In the genomic region with DNA sequence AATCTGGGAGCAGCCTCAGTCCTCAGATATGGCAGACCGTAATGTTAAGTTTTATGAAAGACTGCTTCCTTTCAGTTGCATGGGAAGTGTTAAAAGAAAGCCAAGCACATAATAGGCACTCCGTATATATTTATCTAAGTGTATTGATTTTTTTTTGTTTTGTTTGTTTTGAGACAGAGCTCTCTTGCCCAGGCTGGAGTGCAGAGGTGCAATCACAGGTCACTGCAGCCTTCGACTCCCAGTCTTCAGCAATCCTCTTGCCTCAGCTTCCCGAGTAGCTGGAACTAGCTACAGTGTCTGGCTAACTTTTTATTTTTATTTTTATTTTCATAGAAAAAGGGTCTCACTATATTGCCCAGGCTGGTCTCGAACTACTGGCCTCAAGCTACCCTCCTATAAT, we compare ENCODE assay signal across 29 cellular contexts.
"Had no signal": no experiment of that assay in that cellular context is flagged by ENCODE, and none has a peak within 500 bp of the region (broad histone marks: within the 10 kb centered on the region; RNA-seq: fewer than 3 reads in every experiment).

No MANE protein-coding gene starts in this region.

- H3K4me2 ChIP-seq: neural progenitor cell had no signal

- H3K9ac ChIP-seq: neural progenitor cell, parathyroid adenoma had no signal

- DNase-seq: colonic mucosa; effector CD8-positive, alpha-beta T cell; endodermal cell; foreskin fibroblast; gastrocnemius medialis; head of caudate nucleus; mesenchymal stem cell; mucosa of descending colon; naive thymus-derived CD4-positive, alpha-beta T cell; psoas muscle; right cardiac atrium; spleen; stimulated activated CD4-positive, alpha-beta T cell treated with anti-CD3 and anti-CD28 coated beads, Interleukin-4, amount 100 ng/mL, for 4 hours; stimulated activated naive CD8-positive, alpha-beta T cell treated with anti-CD3 and anti-CD28 coated beads, Interleukin-15, Interleukin-2, amounts not matched to agents 100 U/mL and 50 U/mL, for 24 hours; substantia nigra; transverse colon; upper lobe of right lung; uterus had no signal

- H3K4me3 Mint-ChIP-seq: dendritic cell treated with granulocyte-macrophage colony-stimulating factor and Interleukin-4, amounts not matched to agents 40 ng/mL and 50 ng/mL, for 4 days; endodermal cell; mesothelial cell of epicardium; naive thymus-derived CD4-positive, alpha-beta T cell; nephron; neural progenitor cell; stimulated activated memory B cell treated with anti-CD40 and anti-IgM and Interleukin-4, amounts not matched to agents 10 μg/mL and 1 μg/mL and 100 μg/mL, for 72 hours had no signal

- H3K27me3 Mint-ChIP-seq: dendritic cell treated with granulocyte-macrophage colony-stimulating factor and Interleukin-4, amounts not matched to agents 40 ng/mL and 50 ng/mL, for 4 days; naive thymus-derived CD4-positive, alpha-beta T cell; stimulated activated memory B cell treated with anti-CD40 and anti-IgM and Interleukin-4, amounts not matched to agents 10 μg/mL and 1 μg/mL and 100 μg/mL, for 72 hours had no signal

- FAIRE-seq: keratinocyte had no signal

- H3K4me1 Mint-ChIP-seq: naive thymus-derived CD4-positive, alpha-beta T cell; nephron; neural progenitor cell; stimulated activated memory B cell treated with anti-CD40 and anti-IgM and Interleukin-4, amounts not matched to agents 10 μg/mL and 1 μg/mL and 100 μg/mL, for 72 hours had no signal

- ATAC-seq: esophagus mucosa; gastrocnemius medialis; mucosa of descending colon; naive thymus-derived CD4-positive, alpha-beta T cell; psoas muscle; right cardiac atrium; stimulated activated memory B cell treated with anti-CD40 and anti-IgM and Interleukin-4, amounts not matched to agents 10 μg/mL and 1 μg/mL and 100 μg/mL, for 72 hours; stimulated activated naive CD8-positive, alpha-beta T cell treated with anti-CD3 and anti-CD28 coated beads, Interleukin-15, Interleukin-2, amounts not matched to agents 100 U/mL and 50 U/mL, for 24 hours; upper lobe of right lung had no signal

- H3K9me3 Mint-ChIP-seq: dendritic cell treated with granulocyte-macrophage colony-stimulating factor and Interleukin-4, amounts not matched to agents 40 ng/mL and 50 ng/mL, for 4 days; mesothelial cell of epicardium; neural progenitor cell had no signal

- H3K36me3 Mint-ChIP-seq: mesothelial cell of epicardium; naive thymus-derived CD4-positive, alpha-beta T cell; neural progenitor cell; stimulated activated memory B cell treated with anti-CD40 and anti-IgM and Interleukin-4, amounts not matched to agents 10 μg/mL and 1 μg/mL and 100 μg/mL, for 72 hours had no signal

- H3K79me2 ChIP-seq: parathyroid adenoma had no signal

- H3K4me3 ChIP-seq: colonic mucosa, gastrocnemius medialis, mucosa of descending colon, neural progenitor cell, psoas muscle, skin epidermis, spleen, thoracic aorta, transverse colon, upper lobe of right lung, uterus had no signal

- H3K27ac Mint-ChIP-seq: dendritic cell treated with granulocyte-macrophage colony-stimulating factor and Interleukin-4, amounts not matched to agents 40 ng/mL and 50 ng/mL, for 4 days; endodermal cell; mesothelial cell of epicardium; naive thymus-derived CD4-positive, alpha-beta T cell; nephron; neural progenitor cell; stimulated activated memory B cell treated with anti-CD40 and anti-IgM and Interleukin-4, amounts not matched to agents 10 μg/mL and 1 μg/mL and 100 μg/mL, for 72 hours had no signal

- H3K4me1 ChIP-seq: colonic mucosa, gastrocnemius medialis, neural progenitor cell, parathyroid adenoma, psoas muscle, spleen, transverse colon, upper lobe of right lung, uterus had no signal

- H3K27me3 ChIP-seq: colonic mucosa, gastrocnemius medialis, neural progenitor cell, spleen, transverse colon, upper lobe of right lung, uterus had no signal

- H3K9me3 ChIP-seq: colonic mucosa, gastrocnemius medialis, mucosa of descending colon, psoas muscle, spleen, thoracic aorta, transverse colon, upper lobe of right lung, uterus had no signal

- H3K27ac ChIP-seq: colonic mucosa, epithelial cell of prostate, gastrocnemius medialis, neural progenitor cell, parathyroid adenoma, psoas muscle, skin epidermis, spleen, thoracic aorta, transverse colon, upper lobe of right lung, uterus had no signal

- H3K36me3 ChIP-seq: colonic mucosa, gastrocnemius medialis, neural progenitor cell, spleen, thoracic aorta, transverse colon, upper lobe of right lung, uterus had no signal

- H2AFZ ChIP-seq: neural progenitor cell, parathyroid adenoma had no signal
